1 cellular context compared by ENCODE assay signal in the genomic region with DNA sequence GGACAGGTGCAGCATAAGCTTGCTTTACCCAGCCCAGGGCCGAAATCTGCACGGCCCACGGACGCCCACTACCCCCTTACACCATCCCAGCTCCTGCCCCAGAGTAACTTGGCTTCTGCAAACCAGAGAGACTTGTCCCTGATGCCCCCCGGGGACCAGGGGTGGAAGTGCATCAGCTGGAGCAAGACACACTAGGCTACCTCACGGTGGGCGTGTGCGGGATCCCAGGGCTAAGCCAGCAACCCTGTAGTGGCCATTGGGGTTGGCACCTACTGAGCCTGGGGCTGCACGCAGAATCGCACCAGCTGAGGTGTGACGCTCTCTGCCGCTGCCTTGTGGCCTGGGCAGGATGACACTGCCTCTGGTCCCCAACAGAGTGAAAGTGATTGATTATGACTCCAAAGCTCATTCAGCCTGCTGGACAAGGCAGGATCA.
A peak's percentile ranks its signal among the peaks of the same experiment; 100 is the strongest.
TF ChIP-seq lines count a peak whose summit lies in the region.

No MANE protein-coding gene starts in this region.

TF ChIP-seq in K562, 482 proteins besides CTCF, POLR2A, EP300 and RAD21:
- peak; percentile 27 for TF ChIP-seq MEIS2 (IDR thresholded peaks at IDR 0.05; ENCODE audit: partially characterized antibody)
- 0 out of 4 replicates have a peak, but pooled peaks of 1 of the 2 experiments have one; percentile 24 for TF ChIP-seq NRF1 (conservative IDR thresholded peaks at IDR 0.05 in 1 of 2, IDR thresholded peaks at IDR 0.05 in 1 of 2)
- peak; percentile 51; the same call in 1 of the 2 replicates for TF ChIP-seq PKNOX1 (IDR thresholded peaks at IDR 0.05)
- no peak for TF ChIP-seq KLF10 (CRISPR knock-in tag; IDR thresholded peaks at IDR 0.05)
- TF ChIP-seq TFAP4 (CRISPR knock-in tag; IDR thresholded peaks at IDR 0.05; ENCODE audit: borderline replicate concordance): peak; percentile 57; the same call in 1 of the 2 replicates
- TF ChIP-seq, protein P1, sequence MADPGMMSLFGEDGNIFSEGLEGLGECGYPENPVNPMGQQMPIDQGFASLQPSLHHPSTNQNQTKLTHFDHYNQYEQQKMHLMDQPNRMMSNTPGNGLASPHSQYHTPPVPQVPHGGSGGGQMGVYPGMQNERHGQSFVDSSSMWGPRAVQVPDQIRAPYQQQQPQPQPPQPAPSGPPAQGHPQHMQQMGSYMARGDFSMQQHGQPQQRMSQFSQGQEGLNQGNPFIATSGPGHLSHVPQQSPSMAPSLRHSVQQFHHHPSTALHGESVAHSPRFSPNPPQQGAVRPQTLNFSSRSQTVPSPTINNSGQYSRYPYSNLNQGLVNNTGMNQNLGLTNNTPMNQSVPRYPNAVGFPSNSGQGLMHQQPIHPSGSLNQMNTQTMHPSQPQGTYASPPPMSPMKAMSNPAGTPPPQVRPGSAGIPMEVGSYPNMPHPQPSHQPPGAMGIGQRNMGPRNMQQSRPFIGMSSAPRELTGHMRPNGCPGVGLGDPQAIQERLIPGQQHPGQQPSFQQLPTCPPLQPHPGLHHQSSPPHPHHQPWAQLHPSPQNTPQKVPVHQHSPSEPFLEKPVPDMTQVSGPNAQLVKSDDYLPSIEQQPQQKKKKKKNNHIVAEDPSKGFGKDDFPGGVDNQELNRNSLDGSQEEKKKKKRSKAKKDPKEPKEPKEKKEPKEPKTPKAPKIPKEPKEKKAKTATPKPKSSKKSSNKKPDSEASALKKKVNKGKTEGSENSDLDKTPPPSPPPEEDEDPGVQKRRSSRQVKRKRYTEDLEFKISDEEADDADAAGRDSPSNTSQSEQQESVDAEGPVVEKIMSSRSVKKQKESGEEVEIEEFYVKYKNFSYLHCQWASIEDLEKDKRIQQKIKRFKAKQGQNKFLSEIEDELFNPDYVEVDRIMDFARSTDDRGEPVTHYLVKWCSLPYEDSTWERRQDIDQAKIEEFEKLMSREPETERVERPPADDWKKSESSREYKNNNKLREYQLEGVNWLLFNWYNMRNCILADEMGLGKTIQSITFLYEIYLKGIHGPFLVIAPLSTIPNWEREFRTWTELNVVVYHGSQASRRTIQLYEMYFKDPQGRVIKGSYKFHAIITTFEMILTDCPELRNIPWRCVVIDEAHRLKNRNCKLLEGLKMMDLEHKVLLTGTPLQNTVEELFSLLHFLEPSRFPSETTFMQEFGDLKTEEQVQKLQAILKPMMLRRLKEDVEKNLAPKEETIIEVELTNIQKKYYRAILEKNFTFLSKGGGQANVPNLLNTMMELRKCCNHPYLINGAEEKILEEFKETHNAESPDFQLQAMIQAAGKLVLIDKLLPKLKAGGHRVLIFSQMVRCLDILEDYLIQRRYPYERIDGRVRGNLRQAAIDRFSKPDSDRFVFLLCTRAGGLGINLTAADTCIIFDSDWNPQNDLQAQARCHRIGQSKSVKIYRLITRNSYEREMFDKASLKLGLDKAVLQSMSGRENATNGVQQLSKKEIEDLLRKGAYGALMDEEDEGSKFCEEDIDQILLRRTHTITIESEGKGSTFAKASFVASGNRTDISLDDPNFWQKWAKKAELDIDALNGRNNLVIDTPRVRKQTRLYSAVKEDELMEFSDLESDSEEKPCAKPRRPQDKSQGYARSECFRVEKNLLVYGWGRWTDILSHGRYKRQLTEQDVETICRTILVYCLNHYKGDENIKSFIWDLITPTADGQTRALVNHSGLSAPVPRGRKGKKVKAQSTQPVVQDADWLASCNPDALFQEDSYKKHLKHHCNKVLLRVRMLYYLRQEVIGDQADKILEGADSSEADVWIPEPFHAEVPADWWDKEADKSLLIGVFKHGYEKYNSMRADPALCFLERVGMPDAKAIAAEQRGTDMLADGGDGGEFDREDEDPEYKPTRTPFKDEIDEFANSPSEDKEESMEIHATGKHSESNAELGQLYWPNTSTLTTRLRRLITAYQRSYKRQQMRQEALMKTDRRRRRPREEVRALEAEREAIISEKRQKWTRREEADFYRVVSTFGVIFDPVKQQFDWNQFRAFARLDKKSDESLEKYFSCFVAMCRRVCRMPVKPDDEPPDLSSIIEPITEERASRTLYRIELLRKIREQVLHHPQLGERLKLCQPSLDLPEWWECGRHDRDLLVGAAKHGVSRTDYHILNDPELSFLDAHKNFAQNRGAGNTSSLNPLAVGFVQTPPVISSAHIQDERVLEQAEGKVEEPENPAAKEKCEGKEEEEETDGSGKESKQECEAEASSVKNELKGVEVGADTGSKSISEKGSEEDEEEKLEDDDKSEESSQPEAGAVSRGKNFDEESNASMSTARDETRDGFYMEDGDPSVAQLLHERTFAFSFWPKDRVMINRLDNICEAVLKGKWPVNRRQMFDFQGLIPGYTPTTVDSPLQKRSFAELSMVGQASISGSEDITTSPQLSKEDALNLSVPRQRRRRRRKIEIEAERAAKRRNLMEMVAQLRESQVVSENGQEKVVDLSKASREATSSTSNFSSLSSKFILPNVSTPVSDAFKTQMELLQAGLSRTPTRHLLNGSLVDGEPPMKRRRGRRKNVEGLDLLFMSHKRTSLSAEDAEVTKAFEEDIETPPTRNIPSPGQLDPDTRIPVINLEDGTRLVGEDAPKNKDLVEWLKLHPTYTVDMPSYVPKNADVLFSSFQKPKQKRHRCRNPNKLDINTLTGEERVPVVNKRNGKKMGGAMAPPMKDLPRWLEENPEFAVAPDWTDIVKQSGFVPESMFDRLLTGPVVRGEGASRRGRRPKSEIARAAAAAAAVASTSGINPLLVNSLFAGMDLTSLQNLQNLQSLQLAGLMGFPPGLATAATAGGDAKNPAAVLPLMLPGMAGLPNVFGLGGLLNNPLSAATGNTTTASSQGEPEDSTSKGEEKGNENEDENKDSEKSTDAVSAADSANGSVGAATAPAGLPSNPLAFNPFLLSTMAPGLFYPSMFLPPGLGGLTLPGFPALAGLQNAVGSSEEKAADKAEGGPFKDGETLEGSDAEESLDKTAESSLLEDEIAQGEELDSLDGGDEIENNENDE (IDR thresholded peaks at IDR 0.05; ENCODE audit: low read depth, low read length): no peak
- TF ChIP-seq TEAD2 (tag; IDR thresholded peaks at IDR 0.05): no peak
